19 cellular contexts compared by ENCODE assay signal in the genomic region with DNA sequence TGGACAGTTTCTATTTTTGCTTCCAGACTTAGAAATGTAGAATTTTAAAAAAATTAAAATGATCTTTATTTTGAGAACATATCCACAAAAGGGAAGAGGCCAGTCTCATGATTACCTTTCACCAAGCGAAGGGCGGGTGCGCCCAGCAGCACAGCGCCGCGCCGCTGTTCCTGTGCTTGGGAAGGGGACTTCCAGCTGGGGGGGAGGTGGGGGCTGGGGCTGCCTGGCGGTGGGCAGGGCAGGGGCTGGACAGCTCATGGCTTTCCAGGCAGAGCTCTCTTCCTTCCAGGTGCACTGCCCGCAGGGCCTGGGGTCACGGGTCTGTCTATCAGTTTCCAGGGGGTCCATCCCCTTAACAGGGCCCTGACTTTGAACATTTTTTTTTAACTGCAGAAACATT.
"Had no signal": no experiment of that assay in that cellular context is flagged by ENCODE, and none has a peak within 500 bp of the region (broad histone marks: within the 10 kb centered on the region; RNA-seq: fewer than 3 reads in every experiment).

No MANE protein-coding gene starts in this region.

- ATAC-seq: activated CD8-positive, alpha-beta T cell treated with anti-CD3 and anti-CD28 coated beads for 36 hours; esophagus mucosa; left lobe of liver; sciatic nerve; upper lobe of right lung had no signal

- H3K4me2 ChIP-seq: SK-N-SH had no signal

- H3K4me3 Mint-ChIP-seq: activated CD8-positive, alpha-beta T cell treated with anti-CD3 and anti-CD28 coated beads for 36 hours had no signal

- H3K4me3 ChIP-seq: ascending aorta, cardiac muscle cell, upper lobe of right lung had no signal

- H3K9me3 Mint-ChIP-seq: activated CD8-positive, alpha-beta T cell treated with anti-CD3 and anti-CD28 coated beads for 36 hours had no signal

- H3K27ac Mint-ChIP-seq: activated CD8-positive, alpha-beta T cell treated with anti-CD3 and anti-CD28 coated beads for 36 hours had no signal

- DNase-seq: activated CD4-positive, alpha-beta T cell treated with anti-CD3 and anti-CD28 coated beads for 4 hours; activated CD8-positive, alpha-beta memory T cell treated with anti-CD3 and anti-CD28 coated beads, Interleukin-2, amount 50 U/mL, for 48 hours; activated CD8-positive, alpha-beta T cell treated with anti-CD3 and anti-CD28 coated beads for 36 hours; cortex of kidney; glutamatergic neuron; naive B cell; nucleus accumbens; stimulated activated CD4-positive, alpha-beta T cell treated with anti-CD3 and anti-CD28 coated beads, Interleukin-12 subunit alpha, Interleukin-12 subunit beta, amount 100 ng/mL, for 4 hours; stimulated activated naive CD4-positive, alpha-beta T cell; T-helper 1 cell; WERI-Rb-1 had no signal

- H3K27me3 ChIP-seq: ascending aorta, cardiac muscle cell, upper lobe of right lung had no signal

- H3K36me3 ChIP-seq: cardiac muscle cell, upper lobe of right lung had no signal

- H3K9ac ChIP-seq: SK-N-SH had no signal

- H3K27ac ChIP-seq: cardiac muscle cell, upper lobe of right lung, WERI-Rb-1 had no signal

- H3K9me3 ChIP-seq: ascending aorta, SK-N-SH, upper lobe of right lung had no signal

- H3K27me3 Mint-ChIP-seq: activated CD8-positive, alpha-beta T cell treated with anti-CD3 and anti-CD28 coated beads for 36 hours; progenitor cell of endocrine pancreas had no signal
